In genomic region chr19:19822148-19822429, GRCh38 we compare ENCODE assay signal across 8 cellular contexts. TPM values are rescaled to one million over a fixed set of nuclear protein-coding genes. Genes with fewer than 3 reads are reported as not detected.
DNase-seq lines count a peak whose midpoint lies in the region; ATAC-seq, FAIRE-seq and TF ChIP-seq lines count a peak whose summit lies in the region.

No MANE protein-coding gene starts in this region.

- peak overlapping the region; percentile 51 for H2AFZ ChIP-seq in endothelial cell of umbilical vein (ENCODE audit: low read depth, low read length)
- H2AFZ ChIP-seq in osteoblast (ENCODE audit: low read length), result peak overlapping the region; percentile 85

- H3K4me1 ChIP-seq in endothelial cell of umbilical vein (ENCODE audit: control insufficient read depth, extremely low read depth, insufficient read depth, low read length) (no peaks in the 10 kb centered on the region), osteoblast (ENCODE audit: insufficient read depth, low read length) (peaks cover 6% of the 10 kb centered on the region), foreskin keratinocyte (no peaks in the 10 kb centered on the region)

- no peaks in the 10 kb centered on the region for H3K4me1 Mint-ChIP-seq in Calu3 (ENCODE audit: low read depth, unreplicated experiment)

- no peak overlapping the region for H3K4me2 ChIP-seq in endothelial cell of umbilical vein (ENCODE audit: insufficient read depth, low read length)
- peak overlapping the region; percentile 87 for H3K4me2 ChIP-seq in osteoblast (ENCODE audit: insufficient read depth, low read length)

- FAIRE-seq in endothelial cell of umbilical vein (lab: Jason Lieb, UNC), result no peak

- ATAC-seq in foreskin keratinocyte, result no peak

- TF ChIP-seq CTCF in Calu3 (IDR thresholded peaks at IDR 0.05; ENCODE audit: unreplicated experiment), result no peak
- no peak for TF ChIP-seq CTCF in endothelial cell of umbilical vein (IDR thresholded peaks at IDR 0.05; ENCODE audit: extremely low read depth in 1 of 2, insufficient read depth in 1 of 2, low read depth in 1 of 2, low read length in 2 of 2)
- TF ChIP-seq CTCF in osteoblast (IDR thresholded peaks at IDR 0.05; ENCODE audit: extremely low read depth, low read depth, low read length), result no peak
- TF ChIP-seq CTCF in foreskin keratinocyte (conservative IDR thresholded peaks at IDR 0.05), result no peak

- H3K4me3 Mint-ChIP-seq in Calu3 (ENCODE audit: low read depth, unreplicated experiment), result peak overlapping the region; percentile 85

- H4K20me1 ChIP-seq in endothelial cell of umbilical vein (replicated peaks; ENCODE audit: control insufficient read depth, extremely low read depth, insufficient read depth, low read length) (no peaks in the 10 kb centered on the region), osteoblast (ENCODE audit: insufficient read depth, low read length) (peaks cover 2% of the 10 kb centered on the region)

- dilution Hi-C loops in endothelial cell of umbilical vein (cut with MboI; ENCODE audit: extremely low pct_ligation_motif_present, low sequenced_read_pairs), result no loop called here

- H3K27me3 Mint-ChIP-seq in Calu3 (ENCODE audit: unreplicated experiment), result no peaks in the 10 kb centered on the region

- no peaks in the 10 kb centered on the region for H3K79me2 ChIP-seq in endothelial cell of umbilical vein (ENCODE audit: control insufficient read depth, insufficient read depth, low read length)
- peaks cover 38% of the 10 kb centered on the region for H3K79me2 ChIP-seq in osteoblast (ENCODE audit: insufficient read depth, low read length)

- peaks cover 18% of the 10 kb centered on the region for H3K36me3 Mint-ChIP-seq in Calu3 (ENCODE audit: insufficient read depth, unreplicated experiment)

- DNase-seq in Calu3, result no peak
- DNase-seq in RPMI7951 (ENCODE audit: low read depth), result peak; percentile 12
- no peak for DNase-seq in endothelial cell of umbilical vein (ENCODE audit: low read depth, low spot score)
- no peak for DNase-seq in osteoblast (ENCODE audit: insufficient read length, low spot score, missing footprints)
- DNase-seq in NCI-H1048 (lab: John Stamatoyannopoulos, UW), result no peak
- DNase-seq in foreskin keratinocyte, result no peak
- DNase-seq in middle frontal gyrus (ENCODE audit: extremely low spot score, low spot score), result no peak
- no peak for DNase-seq in SW 1271 (lab: John Stamatoyannopoulos, UW)

- CTCF ChIA-PET in Calu3 (lab: Charles Lee) (no interaction called here), endothelial cell of umbilical vein (lab: Charles Lee) (interaction anchor here (1.5 kb wide), 2 partner anchors 12 to 416 kb away, joined by 3 to 4 read pairs; no protein-coding TSS in a partner anchor)

- intact Hi-C loops in Calu3 (cut with micrococcal nuclease; ENCODE audit: unreplicated experiment), result loop anchor here (5.0 kb wide), 1 partner anchor 45 kb away; no protein-coding TSS in a partner anchor
- intact Hi-C loops in endothelial cell of umbilical vein (cut with micrococcal nuclease), result no loop called here

- no peak overlapping the region for H3K27ac ChIP-seq in endothelial cell of umbilical vein (ENCODE audit: insufficient read depth, low read depth, low read length)
- H3K27ac ChIP-seq in osteoblast (ENCODE audit: low read depth, low read length), result peak overlapping the region; percentile 99
- no peak overlapping the region for H3K27ac ChIP-seq in foreskin keratinocyte

- TF ChIP-seq POLR2A in endothelial cell of umbilical vein (IDR thresholded peaks at IDR 0.05; ENCODE audit: low read depth, low read length), result no peak

- peaks cover 4% of the 10 kb centered on the region for H3K9me3 Mint-ChIP-seq in Calu3 (ENCODE audit: low read depth, unreplicated experiment)

- POLR2A ChIA-PET in endothelial cell of umbilical vein (lab: Charles Lee), result interaction anchor here (0.6 to 1.7 kb wide), 7 partner anchors 44 to 629 kb away, joined by 3 to 9 read pairs (median 3); partner anchors contain the start of genes ATP13A1, ZNF14, ZNF253 and ZNF93

- H3K9me1 ChIP-seq in endothelial cell of umbilical vein (replicated peaks; ENCODE audit: control insufficient read depth, extremely low read depth, insufficient read depth, low read length), result no peaks in the 10 kb centered on the region

- H3K9me3 ChIP-seq in endothelial cell of umbilical vein (replicated peaks; ENCODE audit: control insufficient read depth, insufficient read depth, low read length) (peaks cover 1% of the 10 kb centered on the region), osteoblast (ENCODE audit: low read depth, low read length) (no peaks in the 10 kb centered on the region)

- H3K27ac Mint-ChIP-seq in Calu3 (ENCODE audit: unreplicated experiment), result no peak overlapping the region

- H3K4me3 ChIP-seq in endothelial cell of umbilical vein (replicated peaks in 1 of 3; ENCODE audit: insufficient read depth in 1 of 3, low read depth in 1 of 3, low read length in 3 of 3), result peak overlapping the region in 1 of 3 experiments; percentile 61
- H3K4me3 ChIP-seq in osteoblast (ENCODE audit: insufficient read depth, low read length), result peak overlapping the region; percentile 99

- H3K36me3 ChIP-seq in endothelial cell of umbilical vein (ENCODE audit: control insufficient read depth in 2 of 2, extremely low read depth in 1 of 2, insufficient read depth in 2 of 2, low read length in 2 of 2), result no peaks in the 10 kb centered on the region
- H3K36me3 ChIP-seq in osteoblast (ENCODE audit: insufficient read depth, low read length), result peaks cover 11% of the 10 kb centered on the region

- no peak overlapping the region for H3K9ac ChIP-seq in endothelial cell of umbilical vein (replicated peaks; ENCODE audit: extremely low read depth, insufficient read depth, low read length)

- BruUV-seq in Calu3 (replicated peaks; lab: Mats Ljungman, UMichigan), result TSS peak; percentile 91
- TSS peak; percentile 62 for BruUV-seq in endothelial cell of umbilical vein (replicated peaks; lab: Mats Ljungman, UMichigan)

- H3K27me3 ChIP-seq in endothelial cell of umbilical vein (ENCODE audit: control insufficient read depth in 2 of 2, insufficient read depth in 2 of 2, low read length in 2 of 2) (no peaks in the 10 kb centered on the region), osteoblast (ENCODE audit: insufficient read depth, low read length) (no peaks in the 10 kb centered on the region), foreskin keratinocyte (no peaks in the 10 kb centered on the region)

TF ChIP-seq in endothelial cell of umbilical vein, 7 proteins besides CTCF, POLR2A, EP300 and RAD21:
- no peak for TF ChIP-seq FOS (IDR thresholded peaks at IDR 0.05; ENCODE audit: borderline replicate concordance, insufficient read depth, low read length)
- TF ChIP-seq EZH2 (IDR thresholded peaks at IDR 0.05; ENCODE audit: borderline replicate concordance, low read depth, low read length, severe bottlenecking), result no peak
- no peak for TF ChIP-seq POLR2AphosphoS5 (IDR thresholded peaks at IDR 0.05; ENCODE audit: insufficient read depth, low read depth, low read length)
- no peak for TF ChIP-seq MAX (IDR thresholded peaks at IDR 0.05; ENCODE audit: insufficient read depth, insufficient read length)
- no peak for TF ChIP-seq JUN (IDR thresholded peaks at IDR 0.05; ENCODE audit: borderline replicate concordance, insufficient read depth, insufficient read length, low read depth)
TF ChIP-seq in endothelial cell of umbilical vein: peak in this region for 0.

RNA-seq across cellular contexts. Expression of gene ZNF506, which starts 0.5 kb away (rescaled TPM):
- total RNA-seq in Calu3 (2022), result 14.9 and 16.4 TPM in 2 replicates
- 18.4 and 24.8 TPM in 2 replicates for total RNA-seq in RPMI7951 (2014; rRNA removed; shearing (Covaris generic))
- total RNA-seq in endothelial cell of umbilical vein, result 5.6 and 10.7 TPM in 2 replicates
- 4.8 and 6.4 TPM in 2 replicates for polyA plus RNA-seq in endothelial cell of umbilical vein
- 5.6 and 6.0 TPM in 2 replicates for polyA plus RNA-seq in endothelial cell of umbilical vein (2011; cell fraction: cytosol; rRNA removed)
- 8.4 and 10.8 TPM in 2 replicates for polyA plus RNA-seq in endothelial cell of umbilical vein (2011; cell fraction: nucleus; rRNA removed)
- polyA plus RNA-seq in endothelial cell of umbilical vein (2012), result 3.2 and 7.3 TPM in 2 replicates
- 11.4 and 16.3 TPM in 2 replicates for polyA minus RNA-seq in endothelial cell of umbilical vein
- polyA minus RNA-seq in endothelial cell of umbilical vein (2011; cell fraction: cytosol; rRNA and poly(A)+ RNA removed), result not detected
- polyA minus RNA-seq in endothelial cell of umbilical vein (2011; cell fraction: nucleus; rRNA and poly(A)+ RNA removed), result 17.6 and 22.0 TPM in 2 replicates
- total RNA-seq in osteoblast, result 14.8 and 18.9 TPM in 2 replicates
- 8.2 and 9.7 TPM in 2 replicates for total RNA-seq in foreskin keratinocyte
- 1.9 and 3.2 TPM in 2 replicates for polyA plus RNA-seq in foreskin keratinocyte

RNA-seq across cellular contexts. Expression of gene ZNF253, which starts 43.6 kb away (rescaled TPM):
- 5.0 and 6.6 TPM in 2 replicates for total RNA-seq in Calu3 (2022)
- total RNA-seq in RPMI7951 (2014; rRNA removed; shearing (Covaris generic)), result 4.3 and 7.6 TPM in 2 replicates
- total RNA-seq in endothelial cell of umbilical vein, result 3.9 and 8.4 TPM in 2 replicates
- 0.64 and 0.86 TPM in 2 replicates for polyA plus RNA-seq in endothelial cell of umbilical vein
- 1.3 TPM in 2 replicates for polyA plus RNA-seq in endothelial cell of umbilical vein (2011; cell fraction: cytosol; rRNA removed)
- polyA plus RNA-seq in endothelial cell of umbilical vein (2011; cell fraction: nucleus; rRNA removed), result 2.7 and 3.0 TPM in 2 replicates
- polyA plus RNA-seq in endothelial cell of umbilical vein (2012), result 0.64 and 0.74 TPM in 2 replicates
- polyA minus RNA-seq in endothelial cell of umbilical vein, result 1.3 and 1.9 TPM in 2 replicates
- polyA minus RNA-seq in endothelial cell of umbilical vein (2011; cell fraction: cytosol; rRNA and poly(A)+ RNA removed), result not detected
- polyA minus RNA-seq in endothelial cell of umbilical vein (2011; cell fraction: nucleus; rRNA and poly(A)+ RNA removed), result 2.7 and 4.3 TPM in 2 replicates
- total RNA-seq in osteoblast, result 4.0 and 5.0 TPM in 2 replicates
- total RNA-seq in foreskin keratinocyte, result 3.3 and 4.7 TPM in 2 replicates
- polyA plus RNA-seq in foreskin keratinocyte, result 0.92 and 1.2 TPM in 2 replicates
